ENCODE assay signal across 15 cellular contexts in the genomic region with DNA sequence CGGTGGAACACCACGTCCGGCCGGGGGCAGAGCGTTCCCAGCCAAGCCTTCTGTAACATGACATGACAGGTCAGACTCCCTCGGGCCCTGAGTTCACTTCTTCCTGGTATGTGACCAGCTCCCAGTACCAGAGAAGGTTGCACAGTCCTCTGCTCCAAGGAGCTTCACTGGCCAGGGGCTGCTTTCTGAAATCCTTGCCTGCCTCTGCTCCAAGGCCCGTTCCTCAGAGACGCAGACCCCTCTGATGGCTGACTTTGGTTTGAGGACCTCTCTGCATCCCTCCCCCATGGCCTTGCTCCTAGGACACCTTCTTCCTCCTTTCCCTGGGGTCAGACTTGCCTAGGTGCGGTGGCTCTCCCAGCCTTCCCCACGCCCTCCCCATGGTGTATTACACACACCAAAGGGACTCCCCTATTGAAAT. TPM values are rescaled to one million over a fixed set of nuclear protein-coding genes. Genes with fewer than 3 reads are reported as not detected.
DNase-seq lines count a peak whose midpoint lies in the region; FAIRE-seq and TF ChIP-seq lines count a peak whose summit lies in the region.
"Had no signal": no experiment of that assay in that cellular context is flagged by ENCODE, and none has a peak within 500 bp of the region (broad histone marks: within the 10 kb centered on the region; RNA-seq: fewer than 3 reads in every experiment).

No MANE protein-coding gene starts in this region.

- DNase-seq in activated naive CD4-positive, alpha-beta T cell treated with anti-CD3 and anti-CD28 coated beads for 36 hours, result no peak
- no peak for DNase-seq in activated naive CD4-positive, alpha-beta T cell treated with Interleukin-2 at 50 U/mL for 16 hours
- no peak for DNase-seq in activated T-helper 1 cell treated with anti-CD3 and anti-CD28 coated beads, Interleukin-12 subunit alpha, Interleukin-12 subunit beta, Interleukin-2, Interleukin-4 antibody, amounts not matched to agents 30 ng/mL and 10 ng/mL and 1 ng/mL, durations not matched to agents 14 hours and 24 hours and 36 hours (ENCODE audit: low spot score)
- DNase-seq in keratinocyte (ENCODE audit: low read depth, low spot score) (no peak), spleen (peak; percentile 67), kidney tubule cell (ENCODE audit: low spot score) (no peak), Calu3 (no peak), inferior parietal cortex (ENCODE audit: extremely low spot score) (no peak)
- DNase-seq: activated CD4-positive, CD25-positive, alpha-beta regulatory T cell treated with anti-CD3 and anti-CD28 coated beads, Interleukin-2, amount 50 U/mL, for 72 hours; KBM-7; NCI-H1930 had no signal

- H3K27me3 ChIP-seq in keratinocyte (ENCODE audit: control insufficient read depth, extremely low read depth, insufficient read depth, low read length), result peaks cover 15% of the 10 kb centered on the region
- no peaks in the 10 kb centered on the region for H3K27me3 ChIP-seq in spleen (replicated peaks in 1 of 7)
- H3K27me3 ChIP-seq: adrenal gland, gastroesophageal sphincter, pancreas had no signal

- TF ChIP-seq CTCF in keratinocyte (optimal IDR thresholded peaks at IDR 0.05 in 1 of 3, IDR thresholded peaks at IDR 0.05 in 1 of 3, conservative IDR thresholded peaks at IDR 0.05 in 1 of 3; ENCODE audit: extremely low read depth in 1 of 3, insufficient read depth in 2 of 3, low read length in 3 of 3) (peak in 1 of 3 experiments; percentile 20), spleen (IDR thresholded peaks at IDR 0.05 in 8 of 11, conservative IDR thresholded peaks at IDR 0.05 in 3 of 11) (no peak), Calu3 (IDR thresholded peaks at IDR 0.05; ENCODE audit: unreplicated experiment) (no peak)

- no peaks in the 10 kb centered on the region for H3K79me2 ChIP-seq in keratinocyte (ENCODE audit: control insufficient read depth, insufficient read depth, low read length)

- H3K9me3 ChIP-seq in keratinocyte (ENCODE audit: control insufficient read depth, low read depth, low read length) (no peaks in the 10 kb centered on the region), spleen (no peaks in the 10 kb centered on the region)
- H3K9me3 ChIP-seq: adrenal gland, gastroesophageal sphincter, pancreas had no signal

- CTCF ChIA-PET in activated naive CD4-positive, alpha-beta T cell treated with anti-CD3 and anti-CD28 coated beads for 36 hours (lab: Charles Lee), result no interaction called here
- CTCF ChIA-PET in Calu3 (lab: Charles Lee), result no interaction called here

- dilution Hi-C loops in keratinocyte (cut with MboI; ENCODE audit: extremely low pct_ligation_motif_present, low sequenced_read_pairs), result no loop called here

- WGBS in spleen, 5 donors, result 85 to 91% (median 89%) methylated on average over 10 of the region's 10 CpGs

- no peaks in the 10 kb centered on the region for H4K20me1 ChIP-seq in keratinocyte (ENCODE audit: control insufficient read depth, extremely low read depth, insufficient read depth, low read length)

- no peaks in the 10 kb centered on the region for H3K36me3 Mint-ChIP-seq in activated naive CD4-positive, alpha-beta T cell treated with anti-CD3 and anti-CD28 coated beads for 36 hours (ENCODE audit: low read depth)
- no peaks in the 10 kb centered on the region for H3K36me3 Mint-ChIP-seq in activated T-helper 1 cell treated with anti-CD3 and anti-CD28 coated beads, Interleukin-12 subunit alpha, Interleukin-12 subunit beta, Interleukin-2, Interleukin-4 antibody, amounts not matched to agents 30 ng/mL and 10 ng/mL and 1 ng/mL, durations not matched to agents 14 hours and 24 hours and 36 hours (ENCODE audit: low read depth)
- H3K36me3 Mint-ChIP-seq in Calu3 (ENCODE audit: insufficient read depth, unreplicated experiment), result peaks cover 17% of the 10 kb centered on the region

- H3K4me3 Mint-ChIP-seq in activated naive CD4-positive, alpha-beta T cell treated with anti-CD3 and anti-CD28 coated beads for 36 hours, result peak overlapping the region; percentile 26
- peak overlapping the region; percentile 92 for H3K4me3 Mint-ChIP-seq in activated T-helper 1 cell treated with anti-CD3 and anti-CD28 coated beads, Interleukin-12 subunit alpha, Interleukin-12 subunit beta, Interleukin-2, Interleukin-4 antibody, amounts not matched to agents 30 ng/mL and 10 ng/mL and 1 ng/mL, durations not matched to agents 14 hours and 24 hours and 36 hours
- no peak overlapping the region for H3K4me3 Mint-ChIP-seq in Calu3 (ENCODE audit: low read depth, unreplicated experiment)

- H3K4me3 ChIP-seq in keratinocyte (ENCODE audit: control insufficient read depth in 2 of 3, extremely low read depth in 1 of 3, insufficient read depth in 2 of 3, low read depth in 1 of 3, low read length in 3 of 3) (peak overlapping the region in 1 of 3 experiments; percentile 85), spleen (no peak overlapping the region)

- H3K27ac ChIP-seq in keratinocyte (ENCODE audit: control insufficient read depth, insufficient read depth, low read length), result no peak overlapping the region
- H3K27ac ChIP-seq in spleen, result no peak overlapping the region
- H3K27ac ChIP-seq: adrenal gland, pancreas had no signal

- peaks cover 28% of the 10 kb centered on the region for H3K4me1 Mint-ChIP-seq in activated naive CD4-positive, alpha-beta T cell treated with anti-CD3 and anti-CD28 coated beads for 36 hours (ENCODE audit: low read depth)
- H3K4me1 Mint-ChIP-seq in activated T-helper 1 cell treated with anti-CD3 and anti-CD28 coated beads, Interleukin-12 subunit alpha, Interleukin-12 subunit beta, Interleukin-2, Interleukin-4 antibody, amounts not matched to agents 30 ng/mL and 10 ng/mL and 1 ng/mL, durations not matched to agents 14 hours and 24 hours and 36 hours (ENCODE audit: low read depth), result peaks cover 26% of the 10 kb centered on the region
- peaks cover 13% of the 10 kb centered on the region for H3K4me1 Mint-ChIP-seq in Calu3 (ENCODE audit: low read depth, unreplicated experiment)

- no peak for TF ChIP-seq POLR2A in spleen (IDR thresholded peaks at IDR 0.05)

- H3K9me1 ChIP-seq in keratinocyte (ENCODE audit: control insufficient read depth, extremely low read depth, insufficient read depth, low read length), result no peaks in the 10 kb centered on the region

- H3K4me1 ChIP-seq in keratinocyte (ENCODE audit: control insufficient read depth, extremely low read depth, insufficient read depth, low read length) (peaks cover 22% of the 10 kb centered on the region), spleen (peaks cover 14 to 47% (median 31%) of the 10 kb centered on the region in 6 donors)

- no peak for FAIRE-seq in keratinocyte (lab: Jason Lieb, UNC)
- FAIRE-seq: pancreas had no signal

- peak overlapping the region; percentile 98 for H3K4me2 ChIP-seq in keratinocyte (ENCODE audit: control insufficient read depth, extremely low read depth, insufficient read depth, low read depth, low read length)

- no peak overlapping the region for H3K27ac Mint-ChIP-seq in activated naive CD4-positive, alpha-beta T cell treated with anti-CD3 and anti-CD28 coated beads for 36 hours
- no peak overlapping the region for H3K27ac Mint-ChIP-seq in activated T-helper 1 cell treated with anti-CD3 and anti-CD28 coated beads, Interleukin-12 subunit alpha, Interleukin-12 subunit beta, Interleukin-2, Interleukin-4 antibody, amounts not matched to agents 30 ng/mL and 10 ng/mL and 1 ng/mL, durations not matched to agents 14 hours and 24 hours and 36 hours
- H3K27ac Mint-ChIP-seq in Calu3 (ENCODE audit: unreplicated experiment), result no peak overlapping the region
- H3K27ac Mint-ChIP-seq: stimulated activated memory B cell treated with anti-CD40 and anti-IgM and Interleukin-4, amounts not matched to agents 10 μg/mL and 1 μg/mL and 100 μg/mL, for 72 hours had no signal

- no peaks in the 10 kb centered on the region for H3K36me3 ChIP-seq in keratinocyte (ENCODE audit: control insufficient read depth in 2 of 2, extremely low read depth in 1 of 2, insufficient read depth in 2 of 2, low read length in 2 of 2)
- H3K36me3 ChIP-seq in spleen, result peaks cover 0 to 25% (median 0%) of the 10 kb centered on the region in 6 donors
- H3K36me3 ChIP-seq: adrenal gland, pancreas had no signal

- H3K27me3 Mint-ChIP-seq in activated naive CD4-positive, alpha-beta T cell treated with anti-CD3 and anti-CD28 coated beads for 36 hours (ENCODE audit: low read depth), result no peaks in the 10 kb centered on the region
- H3K27me3 Mint-ChIP-seq in activated T-helper 1 cell treated with anti-CD3 and anti-CD28 coated beads, Interleukin-12 subunit alpha, Interleukin-12 subunit beta, Interleukin-2, Interleukin-4 antibody, amounts not matched to agents 30 ng/mL and 10 ng/mL and 1 ng/mL, durations not matched to agents 14 hours and 24 hours and 36 hours (ENCODE audit: insufficient read depth), result peaks cover 4% of the 10 kb centered on the region
- H3K27me3 Mint-ChIP-seq in Calu3 (ENCODE audit: unreplicated experiment), result peaks cover 3% of the 10 kb centered on the region

- BruUV-seq in Calu3 (replicated peaks; lab: Mats Ljungman, UMichigan), result no TSS peak

- no peak overlapping the region for H2AFZ ChIP-seq in keratinocyte (ENCODE audit: control insufficient read depth, low read length)

- H3K9ac ChIP-seq in keratinocyte (ENCODE audit: control insufficient read depth, extremely low read depth, insufficient read depth, low read length), result no peak overlapping the region

- H3K9me3 Mint-ChIP-seq in activated naive CD4-positive, alpha-beta T cell treated with anti-CD3 and anti-CD28 coated beads for 36 hours, result no peaks in the 10 kb centered on the region
- no peaks in the 10 kb centered on the region for H3K9me3 Mint-ChIP-seq in activated T-helper 1 cell treated with anti-CD3 and anti-CD28 coated beads, Interleukin-12 subunit alpha, Interleukin-12 subunit beta, Interleukin-2, Interleukin-4 antibody, amounts not matched to agents 30 ng/mL and 10 ng/mL and 1 ng/mL, durations not matched to agents 14 hours and 24 hours and 36 hours
- H3K9me3 Mint-ChIP-seq in Calu3 (ENCODE audit: low read depth, unreplicated experiment), result no peaks in the 10 kb centered on the region
- H3K9me3 Mint-ChIP-seq: stimulated activated memory B cell treated with anti-CD40 and anti-IgM and Interleukin-4, amounts not matched to agents 10 μg/mL and 1 μg/mL and 100 μg/mL, for 72 hours had no signal

- intact Hi-C loops in activated naive CD4-positive, alpha-beta T cell treated with anti-CD3 and anti-CD28 coated beads for 36 hours (cut with micrococcal nuclease), result loop anchor here (5.0 kb wide), 2 partner anchors 96 to 1134 kb away; a partner anchor contains a TSS
- intact Hi-C loops in activated T-helper 1 cell treated with anti-CD3 and anti-CD28 coated beads, Interleukin-12 subunit alpha, Interleukin-12 subunit beta, Interleukin-2, Interleukin-4 antibody, amounts not matched to agents 30 ng/mL and 10 ng/mL and 1 ng/mL, durations not matched to agents 14 hours and 24 hours and 36 hours (cut with micrococcal nuclease), result loop anchor here (5.0 kb wide), 1 partner anchor 164 kb away; no protein-coding TSS in a partner anchor
- intact Hi-C loops in spleen (cut with DNase I; ENCODE audit: low total_unique reads) (no loop called here), Calu3 (cut with micrococcal nuclease; ENCODE audit: unreplicated experiment) (no loop called here)

RNA-seq across cellular contexts. Expression of a gene that starts 1.7 kb away (rescaled TPM):
- total RNA-seq in activated naive CD4-positive, alpha-beta T cell treated with anti-CD3 and anti-CD28 coated beads for 36 hours, result 10 to 100 TPM; 32.1 to 33.2 TPM
- 12.3 and 13.1 TPM in 2 replicates for total RNA-seq in activated T-helper 1 cell treated with anti-CD3 and anti-CD28 coated beads, Interleukin-12 subunit alpha, Interleukin-12 subunit beta, Interleukin-2, Interleukin-4 antibody, amounts not matched to agents 30 ng/mL and 10 ng/mL and 1 ng/mL, durations not matched to agents 14 hours and 24 hours and 36 hours
- polyA plus RNA-seq in keratinocyte (3.2 to 9.8 TPM (median 5.8 TPM) in 3 replicates), spleen (10 to 100 TPM; 22.7 to 53.8 (median 34.3) TPM)
- 8.9 TPM for polyA plus RNA-seq in keratinocyte (2011; ENCODE audit: low read depth)
- polyA plus RNA-seq in keratinocyte (2011; cell fraction: cytosol; rRNA removed), result 2.3 and 7.6 TPM in 2 replicates
- polyA plus RNA-seq in keratinocyte (2011; cell fraction: nucleus; rRNA removed), result 28.2 and 48.8 TPM in 2 replicates
- polyA plus RNA-seq in keratinocyte (2012; ENCODE audit: low replicate concordance), result 18.0 and 34.2 TPM in 2 replicates
- 2.8 to 8.1 TPM (median 5.3 TPM) in 3 replicates for polyA minus RNA-seq in keratinocyte
- 20.1 TPM for polyA minus RNA-seq in keratinocyte (2011; cell fraction: cytosol; rRNA and poly(A)+ RNA removed)
- polyA minus RNA-seq in keratinocyte (2011; cell fraction: nucleus; rRNA and poly(A)+ RNA removed), result 26.7 and 27.4 TPM in 2 replicates
- total RNA-seq in spleen (100 to 1,000 TPM in 5 of 7 donors, 10 to 100 TPM in 2; 53.6 to 166 (median 133) TPM), Calu3 (2022) (73.1 and 82.4 TPM in 2 replicates)

RNA-seq across cellular contexts. Expression of a gene that starts 43.9 kb away (rescaled TPM):
- total RNA-seq in activated naive CD4-positive, alpha-beta T cell treated with anti-CD3 and anti-CD28 coated beads for 36 hours, result 10 to 100 TPM; 92.1 to 97.7 TPM
- total RNA-seq in activated T-helper 1 cell treated with anti-CD3 and anti-CD28 coated beads, Interleukin-12 subunit alpha, Interleukin-12 subunit beta, Interleukin-2, Interleukin-4 antibody, amounts not matched to agents 30 ng/mL and 10 ng/mL and 1 ng/mL, durations not matched to agents 14 hours and 24 hours and 36 hours, result 179 and 182 TPM in 2 replicates
- 78.9 to 143 TPM (median 125 TPM) in 3 replicates for polyA plus RNA-seq in keratinocyte
- 86.2 TPM for polyA plus RNA-seq in keratinocyte (2011; ENCODE audit: low read depth)
- polyA plus RNA-seq in keratinocyte (2011; cell fraction: cytosol; rRNA removed), result 64.6 and 85.6 TPM in 2 replicates
- 109 and 121 TPM in 2 replicates for polyA plus RNA-seq in keratinocyte (2011; cell fraction: nucleus; rRNA removed)
- 91.3 and 155 TPM in 2 replicates for polyA plus RNA-seq in keratinocyte (2012; ENCODE audit: low replicate concordance)
- polyA minus RNA-seq in keratinocyte, result 38.2 to 96.6 TPM (median 66.7 TPM) in 3 replicates
- polyA minus RNA-seq in keratinocyte (2011; cell fraction: cytosol; rRNA and poly(A)+ RNA removed), result 51.2 TPM
- 43.3 and 64.2 TPM in 2 replicates for polyA minus RNA-seq in keratinocyte (2011; cell fraction: nucleus; rRNA and poly(A)+ RNA removed)
- 10 to 100 TPM; 51.1 to 79.5 (median 67.7) TPM for total RNA-seq in spleen
- polyA plus RNA-seq in spleen, result 10 to 100 TPM; 37.3 to 61.5 (median 57.5) TPM
- 124 and 125 TPM in 2 replicates for total RNA-seq in Calu3 (2022)

Comparison
In these comparisons a context has a peak if more than half of its experiments do, and no peak if none do; other contexts are left out.
1. intact Hi-C loops: an anchor here in activated naive CD4-positive, alpha-beta T cell treated with anti-CD3 and anti-CD28 coated beads for 36 hours (5.0 kb wide) and activated T-helper 1 cell treated with anti-CD3 and anti-CD28 coated beads, Interleukin-12 subunit alpha, Interleukin-12 subunit beta, Interleukin-2, Interleukin-4 antibody, amounts not matched to agents 30 ng/mL and 10 ng/mL and 1 ng/mL, durations not matched to agents 14 hours and 24 hours and 36 hours (5.0 kb wide); none called in spleen and Calu3.